12 cellular contexts compared by ENCODE assay signal in the genomic region with DNA sequence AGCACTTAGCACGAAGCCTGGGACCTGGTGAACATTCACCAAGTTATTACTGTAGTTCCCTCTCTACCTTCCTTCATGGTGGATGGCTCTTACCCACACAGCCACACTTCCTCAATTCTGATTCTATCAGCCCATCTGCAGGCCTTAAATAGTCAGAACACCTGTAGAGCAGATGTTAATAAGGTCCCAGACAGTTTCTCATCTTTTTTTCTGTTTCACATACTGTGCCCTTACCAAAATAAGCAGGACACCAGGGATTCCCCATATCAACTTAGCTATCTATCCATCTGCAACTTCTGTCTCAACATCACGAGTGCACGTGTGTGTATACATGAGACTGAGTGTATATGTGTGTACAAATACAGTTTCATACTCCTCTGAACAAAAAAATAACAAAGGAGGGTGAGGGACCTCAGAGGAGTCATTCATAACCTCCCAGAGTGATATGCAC. TPM values are rescaled to one million over a fixed set of nuclear protein-coding genes. Genes with fewer than 3 reads are reported as not detected.
DNase-seq lines count a peak whose midpoint lies in the region; ATAC-seq and TF ChIP-seq lines count a peak whose summit lies in the region.
"Had no signal": no experiment of that assay in that cellular context is flagged by ENCODE, and none has a peak within 500 bp of the region (broad histone marks: within the 10 kb centered on the region; RNA-seq: fewer than 3 reads in every experiment).

No MANE protein-coding gene starts in this region.

- H3K4me1 ChIP-seq in DOHH2 (ENCODE audit: control insufficient read depth, low read length) (peaks cover 76% of the 10 kb centered on the region), foreskin keratinocyte (peaks cover 16% of the 10 kb centered on the region)

- H3K27me3 ChIP-seq in DOHH2 (ENCODE audit: control insufficient read depth, low read length), result no peaks in the 10 kb centered on the region
- H3K27me3 ChIP-seq in foreskin keratinocyte, result no peaks in the 10 kb centered on the region

- peak overlapping the region; percentile 98 for H3K27ac ChIP-seq in DOHH2 (ENCODE audit: low read depth, low read length)
- H3K27ac ChIP-seq in foreskin keratinocyte, result no peak overlapping the region

- H3F3A ChIP-seq in DOHH2 (ENCODE audit: control insufficient read depth, insufficient read depth), result peaks cover 29% of the 10 kb centered on the region

- peak overlapping the region; percentile 86 for H3K4me2 ChIP-seq in DOHH2 (ENCODE audit: low read length)

- no peaks in the 10 kb centered on the region for H3K9me2 ChIP-seq in DOHH2 (replicated peaks; ENCODE audit: control insufficient read depth, low read length)

- H3K4me3 ChIP-seq in DOHH2 (ENCODE audit: low read length), result peak overlapping the region; percentile 97

- H3K9me3 ChIP-seq in DOHH2 (ENCODE audit: control insufficient read depth, insufficient read depth, low read length), result no peaks in the 10 kb centered on the region

- peak; percentile 76 for ATAC-seq in GM19351 (IDR thresholded peaks at IDR 0.05; ENCODE audit: unreplicated experiment)
- peak; percentile 74 for ATAC-seq in HG02852 (IDR thresholded peaks at IDR 0.05; ENCODE audit: unreplicated experiment)
- ATAC-seq in HG03571 (IDR thresholded peaks at IDR 0.05; ENCODE audit: unreplicated experiment), result peak; percentile 65
- ATAC-seq in foreskin keratinocyte, result no peak
- ATAC-seq: stimulated activated effector memory CD8-positive, alpha-beta T cell treated with anti-CD3 and anti-CD28 coated beads, Interleukin-12 subunit alpha, Interleukin-12 subunit beta, amount 100 ng/mL, for 72 hours had no signal

- TF ChIP-seq CTCF in DOHH2 (IDR thresholded peaks at IDR 0.05; ENCODE audit: low read depth, low read length, poor library complexity, severe bottlenecking) (no peak), foreskin keratinocyte (conservative IDR thresholded peaks at IDR 0.05) (no peak)

- peaks cover 61% of the 10 kb centered on the region for H3K79me2 ChIP-seq in DOHH2 (ENCODE audit: control insufficient read depth, low read length)

- H3K36me3 ChIP-seq in DOHH2 (ENCODE audit: control insufficient read depth, low read length), result peaks cover 74% of the 10 kb centered on the region

- DNase-seq in foreskin keratinocyte (no peak), DMS53 (lab: John Stamatoyannopoulos, UW) (no peak), GM19240 (ENCODE audit: insufficient read length, low spot score) (no peak), NCI-H524 (lab: John Stamatoyannopoulos, UW) (no peak)
- DNase-seq: GDM1, hippocampal formation, NCI-H446 had no signal

- no peaks in the 10 kb centered on the region for H4K20me1 ChIP-seq in DOHH2 (ENCODE audit: control insufficient read depth, insufficient read depth, low read depth, low read length)

RNA-seq across cellular contexts. Expression of a gene that starts 2.8 kb away (rescaled TPM):
- total RNA-seq in foreskin keratinocyte, result 26.3 and 27.4 TPM in 2 replicates
- 19.5 and 20.5 TPM in 2 replicates for polyA plus RNA-seq in foreskin keratinocyte

RNA-seq across cellular contexts. Expression of a gene that starts 3.0 kb away (rescaled TPM):
- total RNA-seq in foreskin keratinocyte, result 95.0 and 96.3 TPM in 2 replicates
- polyA plus RNA-seq in foreskin keratinocyte, result 113 and 118 TPM in 2 replicates

RNA-seq across cellular contexts. Expression of a gene that starts 30.9 kb away (rescaled TPM):
- not detected in 2 replicates for total RNA-seq in foreskin keratinocyte
- polyA plus RNA-seq in foreskin keratinocyte, result 0.06 TPM in 1 of 2 replicates, not detected in the other

RNA-seq across cellular contexts. Expression of a gene that starts 57.1 kb away (rescaled TPM):
- total RNA-seq in foreskin keratinocyte, result 956 and 1,415 TPM in 2 replicates
- 1,123 and 1,776 TPM in 2 replicates for polyA plus RNA-seq in foreskin keratinocyte
